Comparison of ENCODE assay signal across 17 cellular contexts in genomic region chr20:5215592-5216304, GRCh38.
DNase-seq lines count a peak whose midpoint lies in the region; FAIRE-seq and TF ChIP-seq lines count a peak whose summit lies in the region.
"Had no signal": no experiment of that assay in that cellular context is flagged by ENCODE, and none has a peak within 500 bp of the region (broad histone marks: within the 10 kb centered on the region; RNA-seq: fewer than 3 reads in every experiment).

No MANE protein-coding gene starts in this region.

- intact Hi-C loops in kidney (cut with DNase I): no loop called here
- intact Hi-C loops in breast epithelium (cut with DNase I; ENCODE audit: low total_unique reads): no loop called here

- no peak overlapping the region for H3K9ac ChIP-seq in kidney (ENCODE audit: low read length in 2 of 2)

- H3K36me3 ChIP-seq in BJ (ENCODE audit: control insufficient read depth, insufficient read depth, low read length) (no peaks in the 10 kb centered on the region; the same call in 1 of the 2 replicates), kidney (ENCODE audit: control insufficient read depth in 1 of 2, insufficient read depth in 2 of 2, low read length in 2 of 2) (peaks cover 0 to 9% of the 10 kb centered on the region in 2 donors), breast epithelium (no peaks in the 10 kb centered on the region)

- H3K4me1 Mint-ChIP-seq in nephron: no peaks in the 10 kb centered on the region
- H3K4me1 Mint-ChIP-seq: activated naive CD8-positive, alpha-beta T cell treated with anti-CD3 and anti-CD28 coated beads, Interleukin-2, amount 50 U/mL, for 24 hours had no signal

- H3K27me3 ChIP-seq in BJ (ENCODE audit: control insufficient read depth, insufficient read depth, low read length) (no peaks in the 10 kb centered on the region), breast epithelium (no peaks in the 10 kb centered on the region)
- H3K27me3 ChIP-seq: spleen had no signal

- H3K9me3 ChIP-seq in kidney (ENCODE audit: control insufficient read depth in 1 of 2, low read length in 2 of 2) (no peaks in the 10 kb centered on the region), breast epithelium (no peaks in the 10 kb centered on the region)
- H3K9me3 ChIP-seq: spleen had no signal

- no peaks in the 10 kb centered on the region for H3K9me3 Mint-ChIP-seq in nephron
- H3K9me3 Mint-ChIP-seq: activated CD8-positive, alpha-beta T cell treated with anti-CD3 and anti-CD28 coated beads for 36 hours; activated naive CD8-positive, alpha-beta T cell treated with anti-CD3 and anti-CD28 coated beads, Interleukin-2, amount 50 U/mL, for 24 hours had no signal

- CTCF ChIA-PET in BJ (lab: Yijun Ruan, JAX): interaction anchor here (0.6 to 17.3 kb wide), 5 partner anchors 5 to 233 kb away, joined by 4 to 246 read pairs (median 5); partner anchors contain the start of gene CDS2

- H3K4me1 ChIP-seq in kidney (ENCODE audit: control insufficient read depth in 1 of 2, insufficient read depth in 1 of 2, low read depth in 1 of 2, low read length in 2 of 2): peaks cover 0 to 3% of the 10 kb centered on the region in 2 donors
- H3K4me1 ChIP-seq in breast epithelium: no peaks in the 10 kb centered on the region

- DNase-seq in BJ (ENCODE audit: low read depth) (peak; percentile 22), OCI-M1 (lab: John Stamatoyannopoulos, UW) (peak; percentile 36), dermis microvascular lymphatic vessel endothelial cell (ENCODE audit: low read depth in 2 of 2) (peak; percentile 28 to 47), globus pallidus (ENCODE audit: low spot score) (no peak), kidney (no peak), breast epithelium (ENCODE audit: low spot score in 2 of 2) (no peak), cerebellar cortex (ENCODE audit: low spot score) (no peak)
- DNase-seq: activated CD8-positive, alpha-beta T cell treated with anti-CD3 and anti-CD28 coated beads for 36 hours; activated naive CD8-positive, alpha-beta T cell treated with anti-CD3 and anti-CD28 coated beads, Interleukin-2, amount 50 U/mL, for 24 hours; AML-193; erythroblast; NCI-H1436; NCI-H345; spleen; stimulated activated naive CD4-positive, alpha-beta T cell had no signal

- peaks cover 4% of the 10 kb centered on the region for H3K36me3 Mint-ChIP-seq in nephron (ENCODE audit: low read depth)

- POLR2A ChIA-PET in BJ (lab: Charles Lee): no interaction called here

- H3K27me3 Mint-ChIP-seq in nephron (ENCODE audit: low read depth): no peaks in the 10 kb centered on the region
- H3K27me3 Mint-ChIP-seq: activated CD8-positive, alpha-beta T cell treated with anti-CD3 and anti-CD28 coated beads for 36 hours; activated naive CD8-positive, alpha-beta T cell treated with anti-CD3 and anti-CD28 coated beads, Interleukin-2, amount 50 U/mL, for 24 hours had no signal

- peak overlapping the region; percentile 13 to 39 (median 14) for H3K27ac Mint-ChIP-seq in nephron
- H3K27ac Mint-ChIP-seq: activated CD8-positive, alpha-beta T cell treated with anti-CD3 and anti-CD28 coated beads for 36 hours; activated naive CD8-positive, alpha-beta T cell treated with anti-CD3 and anti-CD28 coated beads, Interleukin-2, amount 50 U/mL, for 24 hours had no signal

- H3K4me3 ChIP-seq in BJ (ENCODE audit: low read depth, low read length) (no peak overlapping the region), kidney (ENCODE audit: low read length in 2 of 2) (no peak overlapping the region), breast epithelium (no peak overlapping the region)
- H3K4me3 ChIP-seq: spleen had no signal

- TF ChIP-seq CTCF in BJ (IDR thresholded peaks at IDR 0.05; ENCODE audit: insufficient read depth, low read depth, low read length) (no peak), nephron (IDR thresholded peaks at IDR 0.05; ENCODE audit: unreplicated experiment in 3 of 3) (no peak), kidney (IDR thresholded peaks at IDR 0.05; ENCODE audit: borderline replicate concordance, extremely low read depth, insufficient read depth) (no peak), breast epithelium (IDR thresholded peaks at IDR 0.05) (no peak)

- no peak overlapping the region for H3K27ac ChIP-seq in kidney (ENCODE audit: low read depth in 2 of 2, low read length in 2 of 2)
- H3K27ac ChIP-seq in breast epithelium: no peak overlapping the region
- H3K27ac ChIP-seq: VCaP had no signal

- no peak for FAIRE-seq in kidney (lab: Jason Lieb, UNC)

- no peak overlapping the region for H3K4me3 Mint-ChIP-seq in nephron
- H3K4me3 Mint-ChIP-seq: activated CD8-positive, alpha-beta T cell treated with anti-CD3 and anti-CD28 coated beads for 36 hours; activated naive CD8-positive, alpha-beta T cell treated with anti-CD3 and anti-CD28 coated beads, Interleukin-2, amount 50 U/mL, for 24 hours had no signal

- no peak for TF ChIP-seq POLR2A in breast epithelium (IDR thresholded peaks at IDR 0.05)

Comparison
In these comparisons a context has a peak if more than half of its experiments do, and no peak if none do; other contexts are left out.
1. DNase-seq: peak in BJ (single experiment), OCI-M1 (single experiment) and dermis microvascular lymphatic vessel endothelial cell (2 of 2); none in globus pallidus (single experiment), kidney (single experiment), breast epithelium (0 of 2) and cerebellar cortex (single experiment).